ENCODE assay signal across 1 cellular context in the genomic region with DNA sequence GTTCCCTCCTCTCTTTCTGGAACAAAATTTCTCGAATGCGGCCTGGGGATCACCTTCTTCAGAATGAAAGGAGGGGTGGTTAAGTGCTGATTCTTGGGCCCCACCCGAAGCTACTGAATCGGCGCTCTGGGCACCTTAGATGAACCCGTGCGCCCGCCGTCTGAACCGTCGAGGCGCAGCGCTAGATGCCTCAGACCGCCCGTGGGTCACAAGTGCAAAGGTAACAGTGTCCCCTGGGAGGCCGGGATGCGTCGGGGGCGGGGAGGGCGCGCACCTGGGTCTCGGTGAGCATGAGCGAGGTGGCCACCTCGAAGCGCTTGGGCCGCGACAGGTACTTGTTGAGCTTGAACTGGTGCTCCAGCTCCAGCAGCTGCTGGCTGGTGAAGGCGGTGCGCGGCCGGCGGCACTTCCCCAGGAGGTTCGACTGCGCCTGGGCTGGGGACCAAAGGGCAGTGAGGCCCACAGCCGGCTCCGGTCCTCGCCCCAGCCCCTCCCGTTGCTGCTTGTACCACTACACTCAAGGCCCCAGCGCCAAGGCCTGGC.
A peak's percentile ranks its signal among the peaks of the same experiment; 100 is the strongest.
TF ChIP-seq lines count a peak whose summit lies in the region.

No MANE protein-coding gene starts in this region.

TF ChIP-seq in HepG2, 621 proteins besides CTCF, POLR2A, EP300 and RAD21 (continued from another document):
- TF ChIP-seq ZNF687 (CRISPR knock-in tag; IDR thresholded peaks at IDR 0.05) (peak; percentile 54), RBFOX2 (IDR thresholded peaks at IDR 0.05; ENCODE audit: low read depth, low read length) (0 out of 2 replicates have a peak, but pooled peaks have one; percentile 38), ZNF777 (CRISPR knock-in tag; IDR thresholded peaks at IDR 0.05) (peak; percentile 72), ZMYM3 (CRISPR knock-in tag; IDR thresholded peaks at IDR 0.05) (peak; percentile 36; the same call in 1 of the 2 replicates), ZBTB38 (CRISPR knock-in tag; IDR thresholded peaks at IDR 0.05) (peak; percentile 70; the same call in 1 of the 2 replicates), POGZ (CRISPR knock-in tag; IDR thresholded peaks at IDR 0.05) (0 out of 2 replicates have a peak, but pooled peaks have one; percentile 26), ZBTB33 (CRISPR knock-in tag; IDR thresholded peaks at IDR 0.05) (peak; percentile 86), ZNF784 (CRISPR knock-in tag; IDR thresholded peaks at IDR 0.05; ENCODE audit: borderline replicate concordance) (no peak), GABPB1 (CRISPR knock-in tag; IDR thresholded peaks at IDR 0.05) (peak; percentile 29; the same call in 1 of the 2 replicates), ZNF556 (CRISPR knock-in tag; IDR thresholded peaks at IDR 0.05; ENCODE audit: borderline replicate concordance) (peak; percentile 32; the same call in 1 of the 2 replicates), SMYD3 (CRISPR knock-in tag; IDR thresholded peaks at IDR 0.05) (no peak), PATZ1 (CRISPR knock-in tag; IDR thresholded peaks at IDR 0.05) (0 out of 2 replicates have a peak, but pooled peaks have one; percentile 40), KLF16 (CRISPR knock-in tag; IDR thresholded peaks at IDR 0.05) (no peak), ZFX (CRISPR knock-in tag; IDR thresholded peaks at IDR 0.05; ENCODE audit: low read depth) (peak; percentile 59)
